Comparison of ENCODE assay signal across 1 cellular context in genomic region chr7:36287371-36288241, GRCh38.
TF ChIP-seq lines count a peak whose summit lies in the region.

No MANE protein-coding gene starts in this region.

TF ChIP-seq in HepG2, 621 proteins besides CTCF, POLR2A, EP300 and RAD21 (continued from another document and continues in another):
- TF ChIP-seq CCDC6 (CRISPR knock-in tag; IDR thresholded peaks at IDR 0.05) (0 out of 2 replicates have a peak, but pooled peaks have one; percentile 43), ZMYM4 (CRISPR knock-in tag; IDR thresholded peaks at IDR 0.05) (peak; percentile 83), SUZ12 (IDR thresholded peaks at IDR 0.05; ENCODE audit: low read depth, low read length) (no peak), MBD4 (IDR thresholded peaks at IDR 0.05; ENCODE audit: borderline replicate concordance, low read length) (peak; percentile 75; the same call in 1 of the 2 replicates), TERF1 (CRISPR knock-in tag; IDR thresholded peaks at IDR 0.05) (no peak), MED1 (CRISPR knock-in tag; IDR thresholded peaks at IDR 0.05) (peak; percentile 98), ZNF788 (CRISPR knock-in tag; IDR thresholded peaks at IDR 0.05; ENCODE audit: borderline replicate concordance) (0 out of 2 replicates have a peak, but pooled peaks have one; percentile 83), ZNF143 (CRISPR knock-in tag; IDR thresholded peaks at IDR 0.05) (no peak), KLF9 (CRISPR knock-in tag; IDR thresholded peaks at IDR 0.05; ENCODE audit: low read depth) (no peak), ZFY (CRISPR knock-in tag; IDR thresholded peaks at IDR 0.05) (0 out of 2 replicates have a peak, but pooled peaks have one; percentile 38), CREM (IDR thresholded peaks at IDR 0.05) (peak; percentile 92), CREM (CRISPR knock-in tag; IDR thresholded peaks at IDR 0.05) (no peak), ZBTB33 (CRISPR knock-in tag; IDR thresholded peaks at IDR 0.05) (peak; percentile 80), NR2C2 (CRISPR knock-in tag; IDR thresholded peaks at IDR 0.05; ENCODE audit: borderline replicate concordance) (peak; percentile 85), ISX (CRISPR knock-in tag; conservative IDR thresholded peaks at IDR 0.05) (no peak), RNF219 (CRISPR knock-in tag; IDR thresholded peaks at IDR 0.05) (no peak), ATF4 (CRISPR knock-in tag; IDR thresholded peaks at IDR 0.05) (peak in 1 of 2 experiments; percentile 62; a peak in 1 of 4 replicates), TEF (CRISPR knock-in tag; IDR thresholded peaks at IDR 0.05) (no peak), ZNF629 (CRISPR knock-in tag; conservative IDR thresholded peaks at IDR 0.05) (0 out of 2 replicates have a peak, but pooled peaks have one; percentile 29), SP1 (IDR thresholded peaks at IDR 0.05) (no peak), SP1 (CRISPR knock-in tag; IDR thresholded peaks at IDR 0.05) (no peak), PITX1 (CRISPR knock-in tag; IDR thresholded peaks at IDR 0.05) (peak; percentile 91), ATF2 (CRISPR knock-in tag; IDR thresholded peaks at IDR 0.05) (peak; percentile 35; the same call in 1 of the 2 replicates), ZNF713 (CRISPR knock-in tag; IDR thresholded peaks at IDR 0.05) (no peak), HMGXB3 (CRISPR knock-in tag; IDR thresholded peaks at IDR 0.05; ENCODE audit: borderline replicate concordance) (0 out of 2 replicates have a peak, but pooled peaks have one; percentile 28), TEAD2 (CRISPR knock-in tag; IDR thresholded peaks at IDR 0.05) (no peak), HNF1B (CRISPR knock-in tag; IDR thresholded peaks at IDR 0.05) (peak; percentile 99), TCF12 (IDR thresholded peaks at IDR 0.05) (no peak), TCF12 (CRISPR knock-in tag; IDR thresholded peaks at IDR 0.05) (peak; percentile 96), PCBP1 (IDR thresholded peaks at IDR 0.05; ENCODE audit: borderline replicate concordance, low read depth, low read length) (no peak), CBX5 (CRISPR knock-in tag; IDR thresholded peaks at IDR 0.05; ENCODE audit: borderline replicate concordance) (peak; percentile 53; the same call in 1 of the 2 replicates), ZUFSP (CRISPR knock-in tag; IDR thresholded peaks at IDR 0.05; ENCODE audit: borderline replicate concordance) (no peak), AGO1 (IDR thresholded peaks at IDR 0.05; ENCODE audit: low read depth, low read length, poor library complexity, severe bottlenecking) (no peak), ZNF367 (CRISPR knock-in tag; IDR thresholded peaks at IDR 0.05; ENCODE audit: borderline replicate concordance) (no peak), NPAS2 (CRISPR knock-in tag; IDR thresholded peaks at IDR 0.05; ENCODE audit: borderline replicate concordance) (no peak), TCF7 (IDR thresholded peaks at IDR 0.05; ENCODE audit: low read depth) (peak; percentile 95), GFI1 (CRISPR knock-in tag; IDR thresholded peaks at IDR 0.05; ENCODE audit: borderline replicate concordance) (peak; percentile 93)
- TF ChIP-seq, protein P1, sequence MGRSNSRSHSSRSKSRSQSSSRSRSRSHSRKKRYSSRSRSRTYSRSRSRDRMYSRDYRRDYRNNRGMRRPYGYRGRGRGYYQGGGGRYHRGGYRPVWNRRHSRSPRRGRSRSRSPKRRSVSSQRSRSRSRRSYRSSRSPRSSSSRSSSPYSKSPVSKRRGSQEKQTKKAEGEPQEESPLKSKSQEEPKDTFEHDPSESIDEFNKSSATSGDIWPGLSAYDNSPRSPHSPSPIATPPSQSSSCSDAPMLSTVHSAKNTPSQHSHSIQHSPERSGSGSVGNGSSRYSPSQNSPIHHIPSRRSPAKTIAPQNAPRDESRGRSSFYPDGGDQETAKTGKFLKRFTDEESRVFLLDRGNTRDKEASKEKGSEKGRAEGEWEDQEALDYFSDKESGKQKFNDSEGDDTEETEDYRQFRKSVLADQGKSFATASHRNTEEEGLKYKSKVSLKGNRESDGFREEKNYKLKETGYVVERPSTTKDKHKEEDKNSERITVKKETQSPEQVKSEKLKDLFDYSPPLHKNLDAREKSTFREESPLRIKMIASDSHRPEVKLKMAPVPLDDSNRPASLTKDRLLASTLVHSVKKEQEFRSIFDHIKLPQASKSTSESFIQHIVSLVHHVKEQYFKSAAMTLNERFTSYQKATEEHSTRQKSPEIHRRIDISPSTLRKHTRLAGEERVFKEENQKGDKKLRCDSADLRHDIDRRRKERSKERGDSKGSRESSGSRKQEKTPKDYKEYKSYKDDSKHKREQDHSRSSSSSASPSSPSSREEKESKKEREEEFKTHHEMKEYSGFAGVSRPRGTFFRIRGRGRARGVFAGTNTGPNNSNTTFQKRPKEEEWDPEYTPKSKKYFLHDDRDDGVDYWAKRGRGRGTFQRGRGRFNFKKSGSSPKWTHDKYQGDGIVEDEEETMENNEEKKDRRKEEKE (IDR thresholded peaks at IDR 0.05): no peak
